ENCODE assay signal across 1 cellular context in the genomic region with DNA sequence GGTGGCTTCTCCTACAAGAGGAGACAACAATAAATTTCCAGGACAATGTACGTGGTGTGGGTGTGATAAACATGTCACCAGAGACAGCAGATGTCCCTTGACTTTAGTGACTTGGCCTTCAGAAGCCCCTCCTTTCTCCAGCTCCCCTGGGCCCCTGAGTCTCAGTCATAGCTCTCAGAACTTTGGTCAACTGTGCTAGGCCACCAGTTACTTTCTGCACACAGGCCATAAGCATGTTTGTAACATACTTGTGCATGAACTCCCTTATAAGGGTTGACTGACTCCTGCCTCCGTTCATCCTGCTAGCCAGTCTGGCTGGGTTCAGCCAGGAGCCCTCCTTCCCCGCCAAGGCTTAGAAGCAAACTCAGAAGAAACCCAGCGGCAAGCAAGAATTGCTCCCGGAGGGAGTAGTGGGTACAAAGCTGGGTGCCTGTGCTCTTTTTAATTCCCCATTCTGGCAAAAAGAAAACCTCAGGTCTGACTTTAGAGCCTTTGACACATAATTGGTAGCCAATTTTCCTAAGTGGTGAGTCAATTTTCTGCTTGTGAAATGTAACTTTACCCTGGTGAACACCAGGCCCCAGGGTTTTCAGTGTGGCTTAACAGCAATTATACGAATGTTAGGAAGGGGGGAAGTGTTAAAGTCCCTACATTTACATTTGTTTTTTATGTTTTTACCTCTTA.
TF ChIP-seq lines count a peak whose summit lies in the region.

No MANE protein-coding gene starts in this region.

TF ChIP-seq in GM12878, 131 proteins besides CTCF, POLR2A, EP300 and RAD21 (continued from another document and continues in another):
- TF ChIP-seq ZBTB4 (CRISPR knock-in tag; IDR thresholded peaks at IDR 0.05), result no peak
- no peak for TF ChIP-seq TCF7 (IDR thresholded peaks at IDR 0.05; ENCODE audit: borderline replicate concordance)
- TF ChIP-seq, protein P1, sequence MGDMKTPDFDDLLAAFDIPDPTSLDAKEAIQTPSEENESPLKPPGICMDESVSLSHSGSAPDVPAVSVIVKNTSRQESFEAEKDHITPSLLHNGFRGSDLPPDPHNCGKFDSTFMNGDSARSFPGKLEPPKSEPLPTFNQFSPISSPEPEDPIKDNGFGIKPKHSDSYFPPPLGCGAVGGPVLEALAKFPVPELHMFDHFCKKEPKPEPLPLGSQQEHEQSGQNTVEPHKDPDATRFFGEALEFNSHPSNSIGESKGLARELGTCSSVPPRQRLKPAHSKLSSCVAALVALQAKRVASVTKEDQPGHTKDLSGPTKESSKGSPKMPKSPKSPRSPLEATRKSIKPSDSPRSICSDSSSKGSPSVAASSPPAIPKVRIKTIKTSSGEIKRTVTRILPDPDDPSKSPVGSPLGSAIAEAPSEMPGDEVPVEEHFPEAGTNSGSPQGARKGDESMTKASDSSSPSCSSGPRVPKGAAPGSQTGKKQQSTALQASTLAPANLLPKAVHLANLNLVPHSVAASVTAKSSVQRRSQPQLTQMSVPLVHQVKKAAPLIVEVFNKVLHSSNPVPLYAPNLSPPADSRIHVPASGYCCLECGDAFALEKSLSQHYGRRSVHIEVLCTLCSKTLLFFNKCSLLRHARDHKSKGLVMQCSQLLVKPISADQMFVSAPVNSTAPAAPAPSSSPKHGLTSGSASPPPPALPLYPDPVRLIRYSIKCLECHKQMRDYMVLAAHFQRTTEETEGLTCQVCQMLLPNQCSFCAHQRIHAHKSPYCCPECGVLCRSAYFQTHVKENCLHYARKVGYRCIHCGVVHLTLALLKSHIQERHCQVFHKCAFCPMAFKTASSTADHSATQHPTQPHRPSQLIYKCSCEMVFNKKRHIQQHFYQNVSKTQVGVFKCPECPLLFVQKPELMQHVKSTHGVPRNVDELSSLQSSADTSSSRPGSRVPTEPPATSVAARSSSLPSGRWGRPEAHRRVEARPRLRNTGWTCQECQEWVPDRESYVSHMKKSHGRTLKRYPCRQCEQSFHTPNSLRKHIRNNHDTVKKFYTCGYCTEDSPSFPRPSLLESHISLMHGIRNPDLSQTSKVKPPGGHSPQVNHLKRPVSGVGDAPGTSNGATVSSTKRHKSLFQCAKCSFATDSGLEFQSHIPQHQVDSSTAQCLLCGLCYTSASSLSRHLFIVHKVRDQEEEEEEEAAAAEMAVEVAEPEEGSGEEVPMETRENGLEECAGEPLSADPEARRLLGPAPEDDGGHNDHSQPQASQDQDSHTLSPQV (IDR thresholded peaks at IDR 0.05), result no peak
- no peak for TF ChIP-seq SIN3A (IDR thresholded peaks at IDR 0.05; ENCODE audit: low read depth, low read length)
- no peak for TF ChIP-seq GABPA (IDR thresholded peaks at IDR 0.05; ENCODE audit: low read depth)
- no peak for TF ChIP-seq TARDBP (IDR thresholded peaks at IDR 0.05; ENCODE audit: borderline replicate concordance)
- TF ChIP-seq RFX5 (IDR thresholded peaks at IDR 0.05; ENCODE audit: low read depth, low read length), result no peak
- TF ChIP-seq RELB (IDR thresholded peaks at IDR 0.05; ENCODE audit: low read depth), result peak; percentile 53; the same call in 1 of the 2 replicates
- TF ChIP-seq CBX3 (IDR thresholded peaks at IDR 0.05; ENCODE audit: borderline replicate concordance, low read depth), result no peak
- no peak for TF ChIP-seq TAF1 (IDR thresholded peaks at IDR 0.05; ENCODE audit: borderline replicate concordance, low read depth, low read length)
- TF ChIP-seq REST (IDR thresholded peaks at IDR 0.05; ENCODE audit: low read depth, low read length), result no peak
- TF ChIP-seq BCL11A (IDR thresholded peaks at IDR 0.05; ENCODE audit: low read depth, low read length), result 0 out of 2 replicates have a peak, but pooled peaks have one; percentile 21
- TF ChIP-seq KDM1A (IDR thresholded peaks at IDR 0.05; ENCODE audit: borderline replicate concordance), result no peak
- TF ChIP-seq ESRRA (IDR thresholded peaks at IDR 0.05; ENCODE audit: low read length), result no peak
- no peak for TF ChIP-seq ZNF622 (IDR thresholded peaks at IDR 0.05)
- 0 out of 2 replicates have a peak, but pooled peaks have one; percentile 24 for TF ChIP-seq RAD51 (IDR thresholded peaks at IDR 0.05)
- no peak for TF ChIP-seq SREBF2 (IDR thresholded peaks at IDR 0.05; ENCODE audit: low read length)
- TF ChIP-seq POU2F2 (IDR thresholded peaks at IDR 0.05; ENCODE audit: borderline replicate concordance, low read depth, low read length), result peak; percentile 42; the same call in 1 of the 3 replicates
- no peak for TF ChIP-seq BHLHE40 (IDR thresholded peaks at IDR 0.05; ENCODE audit: borderline replicate concordance in 1 of 2, low read depth in 2 of 2, low read length in 1 of 2)
- 0 out of 2 replicates have a peak, but pooled peaks have one; percentile 12 for TF ChIP-seq ZNF24 (IDR thresholded peaks at IDR 0.05)
- TF ChIP-seq, protein P2, sequence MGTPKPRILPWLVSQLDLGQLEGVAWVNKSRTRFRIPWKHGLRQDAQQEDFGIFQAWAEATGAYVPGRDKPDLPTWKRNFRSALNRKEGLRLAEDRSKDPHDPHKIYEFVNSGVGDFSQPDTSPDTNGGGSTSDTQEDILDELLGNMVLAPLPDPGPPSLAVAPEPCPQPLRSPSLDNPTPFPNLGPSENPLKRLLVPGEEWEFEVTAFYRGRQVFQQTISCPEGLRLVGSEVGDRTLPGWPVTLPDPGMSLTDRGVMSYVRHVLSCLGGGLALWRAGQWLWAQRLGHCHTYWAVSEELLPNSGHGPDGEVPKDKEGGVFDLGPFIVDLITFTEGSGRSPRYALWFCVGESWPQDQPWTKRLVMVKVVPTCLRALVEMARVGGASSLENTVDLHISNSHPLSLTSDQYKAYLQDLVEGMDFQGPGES (IDR thresholded peaks at IDR 0.05), result no peak
- no peak for TF ChIP-seq RCOR1 (conservative IDR thresholded peaks at IDR 0.05; ENCODE audit: low read depth, low read length)
- TF ChIP-seq RUNX3 (IDR thresholded peaks at IDR 0.05; ENCODE audit: low read length), result no peak
- no peak for TF ChIP-seq YBX1 (IDR thresholded peaks at IDR 0.05)
- TF ChIP-seq BCLAF1 (IDR thresholded peaks at IDR 0.05), result no peak
- no peak for TF ChIP-seq CBX5 (IDR thresholded peaks at IDR 0.05; ENCODE audit: low read depth)
- no peak for TF ChIP-seq FOXM1 (IDR thresholded peaks at IDR 0.05; ENCODE audit: low read depth, low read length)
- no peak for TF ChIP-seq E4F1 (IDR thresholded peaks at IDR 0.05; ENCODE audit: borderline replicate concordance, partially characterized antibody)
- peak; percentile 21; the same call in 1 of the 2 replicates for TF ChIP-seq ZNF207 (IDR thresholded peaks at IDR 0.05; ENCODE audit: borderline replicate concordance)
- TF ChIP-seq JUND (IDR thresholded peaks at IDR 0.05; ENCODE audit: low read depth, low read length), result no peak
- TF ChIP-seq GATAD2B (conservative IDR thresholded peaks at IDR 0.05; ENCODE audit: low read depth), result peak; percentile 22; the same call in 1 of the 2 replicates
- no peak for TF ChIP-seq CHD4 (IDR thresholded peaks at IDR 0.05)
- TF ChIP-seq LARP7 (IDR thresholded peaks at IDR 0.05), result no peak
- TF ChIP-seq SIX5 (IDR thresholded peaks at IDR 0.05; ENCODE audit: low read depth, low read length, severe bottlenecking), result no peak
- no peak for TF ChIP-seq JUNB (IDR thresholded peaks at IDR 0.05)
